ENCODE assay signal across 32 cellular contexts in the genomic region with DNA sequence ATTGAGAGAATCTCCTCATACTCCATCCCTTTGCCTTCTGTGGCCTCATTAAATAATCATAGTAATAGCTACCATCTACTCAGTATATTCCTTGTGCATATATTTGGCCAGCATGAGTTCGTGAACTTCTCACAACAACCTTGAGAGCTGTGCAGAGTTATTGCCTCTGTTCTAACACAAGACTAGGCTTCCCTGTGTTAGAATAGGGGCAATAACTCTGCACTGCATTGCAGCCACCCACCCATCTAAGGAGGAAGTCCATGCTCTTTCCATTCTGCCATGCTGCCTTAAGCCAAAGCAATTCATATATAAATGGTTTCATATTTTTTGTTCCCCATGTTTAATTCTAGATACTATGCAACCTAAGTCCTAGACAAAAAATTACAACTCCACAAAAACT.
DNase-seq lines count a peak whose midpoint lies in the region; ATAC-seq, FAIRE-seq and TF ChIP-seq lines count a peak whose summit lies in the region.
"Had no signal": no experiment of that assay in that cellular context is flagged by ENCODE, and none has a peak within 500 bp of the region (broad histone marks: within the 10 kb centered on the region; RNA-seq: fewer than 3 reads in every experiment).

No MANE protein-coding gene starts in this region.

- WGBS in H1 (ENCODE audit: extremely low coverage in 1 of 2, insufficient coverage in 1 of 2, insufficient read length in 1 of 2, insufficient replicate concordance in 2 of 2, low coverage in 1 of 2, low lambda C conversion rate in 2 of 2, missing lambda C conversion rate in 1 of 2), 2 experiments: 100% methylated on average over 1 of the region's 1 CpG; no CpG with 5 or more reads in 1 of the 2 experiments

- no peak overlapping the region for H2BK12ac ChIP-seq in H1 (ENCODE audit: low read depth, low read length)

- H3K9me3 ChIP-seq in H1 (ENCODE audit: insufficient read depth in 2 of 2, low read depth in 1 of 2, low read length in 1 of 2): no peaks in the 10 kb centered on the region
- H3K9me3 ChIP-seq in mucosa of descending colon: no peaks in the 10 kb centered on the region
- H3K9me3 ChIP-seq: A549; BE2C; BLaER1; BLaER1 treated with 17β-estradiol and CSF1 and Interleukin-3, amounts not matched to agents 10 nM and 100 nM; Caco-2 had no signal

- CTCF ChIA-PET in H1 (lab: Charles Lee; ENCODE audit: partially characterized antibody): interaction anchor here (0.8 kb wide), 1 partner anchor 18 kb away, joined by 4 read pairs; no protein-coding TSS in a partner anchor

- H3K14ac ChIP-seq in H1 (ENCODE audit: insufficient read length): no peak overlapping the region

- H3K23me2 ChIP-seq in H1 (ENCODE audit: low read depth, low read length): no peaks in the 10 kb centered on the region

- no peak overlapping the region for H2BK5ac ChIP-seq in H1 (ENCODE audit: low read depth, low read length)

- H2AK5ac ChIP-seq in H1 (ENCODE audit: low read depth, low read length): no peak overlapping the region

- H2BK15ac ChIP-seq in H1 (ENCODE audit: low read length): no peak overlapping the region

- H3K4me3 ChIP-seq in H1 (ENCODE audit: extremely low read depth in 1 of 4, insufficient read depth in 2 of 4, low read depth in 3 of 4, low read length in 4 of 4) (no peak overlapping the region), mucosa of descending colon (no peak overlapping the region)
- H3K4me3 ChIP-seq: A549; BLaER1; BLaER1 treated with 17β-estradiol and CSF1 and Interleukin-3, amounts not matched to agents 10 nM and 100 nM had no signal

- no peak for TF ChIP-seq POLR2A in H1 (IDR thresholded peaks at IDR 0.05; ENCODE audit: control extremely low read depth in 1 of 2, low read depth in 2 of 2, low read length in 2 of 2)

- TF ChIP-seq RAD21 in H1 (IDR thresholded peaks at IDR 0.05 in 1 of 2, conservative IDR thresholded peaks at IDR 0.05 in 1 of 2; ENCODE audit: low read depth in 2 of 2, low read length in 2 of 2): no peak

- H3K79me1 ChIP-seq in H1 (ENCODE audit: low read depth, low read length): no peaks in the 10 kb centered on the region

- H4K5ac ChIP-seq in H1 (ENCODE audit: insufficient read length, low read depth, low read length): no peak overlapping the region

- no peak overlapping the region for H3K27ac ChIP-seq in H1 (ENCODE audit: low read depth, low read length)
- H3K27ac ChIP-seq: 22Rv1; A549; BLaER1; BLaER1 treated with 17β-estradiol and CSF1 and Interleukin-3, amounts not matched to agents 10 nM and 100 nM; C4-2B had no signal

- intact Hi-C loops in left colon (cut with DNase I, micrococcal nuclease) (no loop called here), mucosa of descending colon (cut with DNase I, micrococcal nuclease) (no loop called here)

- H3K23ac ChIP-seq in H1 (ENCODE audit: insufficient read length): no peak overlapping the region

- H3K18ac ChIP-seq in H1 (ENCODE audit: extremely low read depth, low read length): no peak overlapping the region

- H3K79me2 ChIP-seq in H1 (ENCODE audit: control insufficient read depth in 1 of 2, insufficient read depth in 2 of 2, low read length in 2 of 2): no peaks in the 10 kb centered on the region

- H3K4me1 ChIP-seq in H1 (replicated peaks in 1 of 4; ENCODE audit: control insufficient read depth in 3 of 4, insufficient read depth in 4 of 4, low read length in 3 of 4): no peaks in the 10 kb centered on the region
- H3K4me1 ChIP-seq in mucosa of descending colon (ENCODE audit: low read depth): no peaks in the 10 kb centered on the region
- H3K4me1 ChIP-seq: A549; BE2C; BLaER1; BLaER1 treated with 17β-estradiol and CSF1 and Interleukin-3, amounts not matched to agents 10 nM and 100 nM; Caco-2 had no signal

- H3K4me2 ChIP-seq in H1 (ENCODE audit: insufficient read depth in 1 of 2, low read depth in 2 of 2, low read length in 2 of 2): no peak overlapping the region
- H3K4me2 ChIP-seq: A549; BLaER1; BLaER1 treated with 17β-estradiol and CSF1 and Interleukin-3, amounts not matched to agents 10 nM and 100 nM had no signal

- H3K36me3 ChIP-seq in H1 (ENCODE audit: control insufficient read depth in 2 of 4, insufficient read depth in 4 of 4, low read length in 3 of 4) (no peaks in the 10 kb centered on the region), mucosa of descending colon (ENCODE audit: low read depth) (no peaks in the 10 kb centered on the region)
- H3K36me3 ChIP-seq: BE2C; BLaER1; BLaER1 treated with 17β-estradiol and CSF1 and Interleukin-3, amounts not matched to agents 10 nM and 100 nM had no signal

- H3K27me3 ChIP-seq in H1 (replicated peaks in 1 of 4; ENCODE audit: control insufficient read depth in 3 of 4, extremely low read depth in 1 of 4, insufficient read depth in 3 of 4, low read length in 3 of 4): no peaks in the 10 kb centered on the region
- H3K27me3 ChIP-seq: BE2C; BLaER1; BLaER1 treated with 17β-estradiol and CSF1 and Interleukin-3, amounts not matched to agents 10 nM and 100 nM had no signal

- no peak for FAIRE-seq in H1 (lab: Jason Lieb, UNC)
- FAIRE-seq: A204.1, A549 had no signal

- H4K20me1 ChIP-seq in H1 (replicated peaks in 1 of 2; ENCODE audit: control insufficient read depth in 1 of 2, insufficient read depth in 2 of 2, low read length in 2 of 2): no peaks in the 10 kb centered on the region
- H4K20me1 ChIP-seq: BLaER1; BLaER1 treated with 17β-estradiol and CSF1 and Interleukin-3, amounts not matched to agents 10 nM and 100 nM had no signal

- no peak overlapping the region for H3K4ac ChIP-seq in H1 (replicated peaks; ENCODE audit: insufficient read length, low read depth, low read length)

- no peak overlapping the region for H4K91ac ChIP-seq in H1 (replicated peaks; ENCODE audit: insufficient read length, low read length)

- no peak overlapping the region for H3K56ac ChIP-seq in H1 (replicated peaks; ENCODE audit: insufficient read length, low read depth, low read length)

- no peak overlapping the region for H4K8ac ChIP-seq in H1 (ENCODE audit: extremely low read depth, insufficient read depth, low read length)

- H2AFZ ChIP-seq in H1 (ENCODE audit: low read length): no peak overlapping the region

- POLR2A ChIA-PET in H1 (lab: Charles Lee; ENCODE audit: partially characterized antibody): no interaction called here

- no peak overlapping the region for H2BK20ac ChIP-seq in H1 (ENCODE audit: low read length)

- no peak for TF ChIP-seq CTCF in H1 (IDR thresholded peaks at IDR 0.05; ENCODE audit: control extremely low read depth in 1 of 3, insufficient read depth in 1 of 3, low read depth in 1 of 3, low read length in 3 of 3)
- no peak for TF ChIP-seq CTCF in mucosa of descending colon (IDR thresholded peaks at IDR 0.05)

- TF ChIP-seq EP300 in H1 (IDR thresholded peaks at IDR 0.05; ENCODE audit: borderline replicate concordance in 1 of 2, low read depth in 2 of 2, low read length in 2 of 2): no peak

- ATAC-seq in left colon: peak; percentile 99
- ATAC-seq in mucosa of descending colon: peak; percentile 90
- ATAC-seq: A549; CD8-positive, alpha-beta T cell had no signal

- H3K9ac ChIP-seq in H1 (replicated peaks in 1 of 4; ENCODE audit: extremely low read depth in 1 of 4, low read depth in 3 of 4, low read length in 3 of 4): no peak overlapping the region
- H3K9ac ChIP-seq: BLaER1; BLaER1 treated with 17β-estradiol and CSF1 and Interleukin-3, amounts not matched to agents 10 nM and 100 nM had no signal

- DNase-seq in H1 (ENCODE audit: low read depth in 1 of 2, low spot score in 2 of 2) (no peak), left colon (no peak), mucosa of descending colon (peak in 1 of 3 donors; percentile 32), NCI-H1930 (lab: John Stamatoyannopoulos, UW) (no peak), GOT3 (lab: John Stamatoyannopoulos, UW) (no peak), NCI-H748 (lab: John Stamatoyannopoulos, UW; ENCODE audit: unreplicated experiment) (no peak)
- DNase-seq: 8988T; ACHN; AML-193; BE2C; C1 segment of cervical spinal cord; Caco-2; Calu3; CD4-positive, alpha-beta memory T cell; CD4-positive, alpha-beta T cell; CD4-positive, CD25-positive, alpha-beta regulatory T cell; CD8-positive, alpha-beta memory T cell; CD8-positive, alpha-beta T cell; COR-L47; DMS 273 treated with DMSO at 0.1 percent for 48 hours; DMS153; DMS53; DMS79; DMS79 treated with DMSO at 0.1 percent for 48 hours; DND-41; EL had no signal

- H2BK120ac ChIP-seq in H1 (replicated peaks; ENCODE audit: low read depth, low read length): peak overlapping the region; percentile 33

TF ChIP-seq in H1, 55 proteins besides CTCF, POLR2A, EP300 and RAD21:
- TF ChIP-seq SAP30 (IDR thresholded peaks at IDR 0.05; ENCODE audit: insufficient read depth, insufficient replicate concordance, low read length) (no peak), SRF (IDR thresholded peaks at IDR 0.05; ENCODE audit: low read depth, low read length) (no peak), RFX5 (IDR thresholded peaks at IDR 0.05; ENCODE audit: borderline replicate concordance, low read depth, low read length) (no peak), SIRT6 (IDR thresholded peaks at IDR 0.05; ENCODE audit: low read length) (no peak), CTBP2 (IDR thresholded peaks at IDR 0.05; ENCODE audit: borderline replicate concordance, insufficient read depth, insufficient read length, low read length) (no peak), YY1 (IDR thresholded peaks at IDR 0.05; ENCODE audit: low read depth, low read length) (no peak), EGR1 (IDR thresholded peaks at IDR 0.05; ENCODE audit: borderline replicate concordance, low read depth, low read length) (no peak), POU5F1 (IDR thresholded peaks at IDR 0.05; ENCODE audit: low read depth, low read length) (no peak), MAFK (IDR thresholded peaks at IDR 0.05; ENCODE audit: low read depth, low read length) (no peak), NRF1 (IDR thresholded peaks at IDR 0.05; ENCODE audit: low read depth, low read length) (no peak), NANOG (IDR thresholded peaks at IDR 0.05; ENCODE audit: insufficient read depth, low read depth, low read length, poor library complexity, severe bottlenecking) (no peak), TEAD4 (IDR thresholded peaks at IDR 0.05; ENCODE audit: low read depth, low read length) (no peak), TBP (IDR thresholded peaks at IDR 0.05; ENCODE audit: low read depth, low read length) (no peak), JUND (IDR thresholded peaks at IDR 0.05; ENCODE audit: low read length) (no peak)
- TF ChIP-seq, protein P1, sequence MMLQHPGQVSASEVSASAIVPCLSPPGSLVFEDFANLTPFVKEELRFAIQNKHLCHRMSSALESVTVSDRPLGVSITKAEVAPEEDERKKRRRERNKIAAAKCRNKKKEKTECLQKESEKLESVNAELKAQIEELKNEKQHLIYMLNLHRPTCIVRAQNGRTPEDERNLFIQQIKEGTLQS (IDR thresholded peaks at IDR 0.05; ENCODE audit: insufficient read depth, low read depth, low read length): no peak
TF ChIP-seq in H1: peak in this region for 0.
